Comparison of ENCODE assay signal across 1 cellular context in the genomic region with DNA sequence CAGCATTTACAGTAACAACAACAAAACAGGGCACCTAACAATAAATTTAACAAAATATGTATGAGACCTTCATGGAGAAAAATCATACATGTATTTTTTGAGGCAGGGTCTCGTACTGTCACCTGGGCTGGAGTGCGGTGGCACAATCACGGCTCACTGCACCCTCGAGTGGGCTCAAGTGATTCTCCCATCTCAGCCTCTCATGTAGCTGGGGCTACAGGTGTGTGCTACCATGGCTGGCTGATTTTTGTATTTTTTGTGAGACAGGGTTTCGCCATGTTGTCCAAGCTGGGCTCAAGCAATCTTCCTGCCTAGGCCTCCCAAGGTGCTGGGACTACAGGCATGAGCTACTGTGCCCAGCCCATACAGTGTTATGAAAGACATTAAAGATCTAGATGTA.
TF ChIP-seq lines count a peak whose summit lies in the region.

No MANE protein-coding gene starts in this region.

TF ChIP-seq in IMR-90, 13 proteins besides CTCF, POLR2A, EP300 and RAD21 (continued from another document):
- TF ChIP-seq, protein P1, sequence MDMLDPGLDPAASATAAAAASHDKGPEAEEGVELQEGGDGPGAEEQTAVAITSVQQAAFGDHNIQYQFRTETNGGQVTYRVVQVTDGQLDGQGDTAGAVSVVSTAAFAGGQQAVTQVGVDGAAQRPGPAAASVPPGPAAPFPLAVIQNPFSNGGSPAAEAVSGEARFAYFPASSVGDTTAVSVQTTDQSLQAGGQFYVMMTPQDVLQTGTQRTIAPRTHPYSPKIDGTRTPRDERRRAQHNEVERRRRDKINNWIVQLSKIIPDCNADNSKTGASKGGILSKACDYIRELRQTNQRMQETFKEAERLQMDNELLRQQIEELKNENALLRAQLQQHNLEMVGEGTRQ (IDR thresholded peaks at IDR 0.05; ENCODE audit: low read depth, low read length), result no peak
- TF ChIP-seq SMC3 (IDR thresholded peaks at IDR 0.05; ENCODE audit: low read depth, low read length), result no peak
- TF ChIP-seq RFX5 (IDR thresholded peaks at IDR 0.05; ENCODE audit: low read depth, low read length), result no peak
- no peak for TF ChIP-seq NFE2L2 (IDR thresholded peaks at IDR 0.05; ENCODE audit: low read depth, low read length)
- no peak for TF ChIP-seq MXI1 (IDR thresholded peaks at IDR 0.05; ENCODE audit: borderline replicate concordance, low read depth, low read length)
- TF ChIP-seq FOS (IDR thresholded peaks at IDR 0.05; ENCODE audit: low read depth, low read length), result no peak
- no peak for TF ChIP-seq MAZ (IDR thresholded peaks at IDR 0.05; ENCODE audit: borderline replicate concordance, low read depth, low read length)
TF ChIP-seq in IMR-90: peak in this region for 0.
